ENCODE assay signal across 31 cellular contexts in the genomic region with DNA sequence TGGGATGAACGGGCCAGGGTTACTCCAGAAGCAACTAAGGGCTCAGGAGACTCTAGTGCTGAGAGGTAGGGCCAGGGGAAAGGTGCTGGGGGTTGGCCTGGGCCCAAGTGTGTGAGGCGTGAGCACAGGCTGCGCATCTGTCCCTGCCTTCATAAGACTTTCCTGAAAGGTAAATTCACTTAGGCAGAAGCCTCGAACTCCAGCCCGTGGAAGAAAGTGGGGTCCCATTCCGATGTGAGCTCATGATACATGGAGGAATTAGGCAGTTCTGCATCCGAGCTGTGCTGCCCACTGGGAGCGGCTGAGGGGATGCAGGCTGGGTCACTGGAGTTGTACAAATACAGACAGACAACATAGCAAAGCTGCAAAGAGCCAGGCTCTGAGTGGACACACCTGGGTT.
"Had no signal": no experiment of that assay in that cellular context is flagged by ENCODE, and none has a peak within 500 bp of the region (broad histone marks: within the 10 kb centered on the region; RNA-seq: fewer than 3 reads in every experiment).

No MANE protein-coding gene starts in this region.

- H3K9me3 ChIP-seq: adrenal gland, body of pancreas, breast epithelium had no signal

- H3K4me3 ChIP-seq: adrenal gland, body of pancreas, breast epithelium, K562 had no signal

- H3K27ac ChIP-seq: adrenal gland, body of pancreas, breast epithelium, WERI-Rb-1 had no signal

- H3K9me3 Mint-ChIP-seq: activated CD4-positive, alpha-beta memory T cell treated with anti-CD3 and anti-CD28 coated beads for 36 hours; activated naive CD4-positive, alpha-beta T cell treated with anti-CD3 and anti-CD28 coated beads for 36 hours; activated naive CD4-positive, alpha-beta T cell treated with anti-CD3 and anti-CD28 coated beads, Interleukin-2, amount 50 U/mL, for 72 hours; activated T-cell treated with anti-CD3 and anti-CD28 coated beads, Interleukin-2, amount 50 U/mL, for 4 hours; activated T-helper 1 cell treated with anti-CD3 and anti-CD28 coated beads, Interleukin-12 subunit alpha, Interleukin-12 subunit beta, Interleukin-2, Interleukin-4 antibody, amounts not matched to agents 30 ng/mL and 10 ng/mL and 1 ng/mL, durations not matched to agents 14 hours and 24 hours and 36 hours had no signal

- H3K36me3 ChIP-seq: adrenal gland, breast epithelium had no signal

- H3K4me1 ChIP-seq: adrenal gland, body of pancreas had no signal

- H3K4me3 Mint-ChIP-seq: activated CD4-positive, alpha-beta memory T cell treated with anti-CD3 and anti-CD28 coated beads for 36 hours; activated naive CD4-positive, alpha-beta T cell treated with anti-CD3 and anti-CD28 coated beads for 36 hours; activated T-cell treated with anti-CD3 and anti-CD28 coated beads, Interleukin-2, amount 50 U/mL, for 4 hours; activated T-helper 1 cell treated with anti-CD3 and anti-CD28 coated beads, Interleukin-12 subunit alpha, Interleukin-12 subunit beta, Interleukin-2, Interleukin-4 antibody, amounts not matched to agents 30 ng/mL and 10 ng/mL and 1 ng/mL, durations not matched to agents 14 hours and 24 hours and 36 hours had no signal

- H3K27me3 ChIP-seq: adrenal gland, body of pancreas, breast epithelium had no signal

- DNase-seq: activated CD4-positive, alpha-beta memory T cell treated with anti-CD3 and anti-CD28 coated beads for 36 hours; activated CD4-positive, alpha-beta T cell treated with anti-CD3 and anti-CD28 coated beads, Interleukin-2, amount 50 U/mL, for 1 hour; activated CD4-positive, CD25-positive, alpha-beta regulatory T cell; activated CD8-positive, alpha-beta memory T cell treated with anti-CD3 and anti-CD28 coated beads, Interleukin-2, amount 50 U/mL, for 4 hours; activated gamma-delta T cell treated with Interleukin-2 at 50 U/mL for 16 hours; activated naive CD4-positive, alpha-beta T cell treated with anti-CD3 and anti-CD28 coated beads for 36 hours; activated T-cell treated with anti-CD3 and anti-CD28 coated beads for 4 hours; activated T-cell treated with anti-CD3 and anti-CD28 coated beads, Interleukin-2, amount 50 U/mL, for 4 hours; adrenal gland; body of pancreas; IMR-90; NCI-H1092 treated with DMSO at 0.1 percent for 48 hours; NCI-H1417; NCI-H146; NCI-H187; NCI-H2029 treated with DMSO at 0.1 percent for 48 hours; NCI-H2107; NCI-H2171; NCI-H510A; NCI-H526; NCI-H748 treated with DMSO at 0.1 percent for 48 hours; NK-92 treated with Interleukin-12 subunit alpha and Interleukin-12 subunit beta, amount 100 ng/mL, for 24 hours; Right ventricle myocardium superior; RPMI8226; SW 1271; T1000; WERI-Rb-1 had no signal

- H3K27ac Mint-ChIP-seq: activated CD4-positive, alpha-beta memory T cell treated with anti-CD3 and anti-CD28 coated beads for 36 hours; activated naive CD4-positive, alpha-beta T cell treated with anti-CD3 and anti-CD28 coated beads for 36 hours; activated naive CD4-positive, alpha-beta T cell treated with anti-CD3 and anti-CD28 coated beads, Interleukin-2, amount 50 U/mL, for 72 hours; activated T-helper 1 cell treated with anti-CD3 and anti-CD28 coated beads, Interleukin-12 subunit alpha, Interleukin-12 subunit beta, Interleukin-2, Interleukin-4 antibody, amounts not matched to agents 30 ng/mL and 10 ng/mL and 1 ng/mL, durations not matched to agents 14 hours and 24 hours and 36 hours had no signal

- H3K36me3 Mint-ChIP-seq: activated CD4-positive, alpha-beta memory T cell treated with anti-CD3 and anti-CD28 coated beads for 36 hours; activated naive CD4-positive, alpha-beta T cell treated with anti-CD3 and anti-CD28 coated beads, Interleukin-2, amount 50 U/mL, for 72 hours had no signal

- ATAC-seq: activated naive CD4-positive, alpha-beta T cell treated with anti-CD3 and anti-CD28 coated beads, Interleukin-2, amount 50 U/mL, for 72 hours; activated T-cell treated with anti-CD3 and anti-CD28 coated beads, Interleukin-2, amount 50 U/mL, for 4 hours; body of pancreas; K562 had no signal
